22 cellular contexts compared by ENCODE assay signal in the genomic region with DNA sequence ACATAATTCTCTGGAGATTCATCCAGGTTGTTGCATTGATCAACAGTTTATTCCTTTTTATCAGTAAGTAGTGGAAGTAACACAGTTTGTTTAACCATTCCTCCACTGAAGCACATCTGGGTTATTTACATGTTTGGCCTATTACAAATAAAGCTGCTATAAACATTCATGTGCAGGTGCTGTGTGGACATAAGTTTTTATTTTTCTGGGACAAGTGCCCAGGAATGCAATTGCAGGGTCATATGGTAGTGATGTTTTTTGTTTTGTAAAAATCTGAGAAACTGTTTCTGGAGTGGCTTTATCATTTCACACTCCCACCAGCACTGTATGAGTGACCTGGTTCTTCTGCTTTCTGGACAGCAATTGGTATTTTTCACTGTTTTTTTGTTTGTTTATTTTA.
DNase-seq lines count a peak whose midpoint lies in the region; ATAC-seq, FAIRE-seq and TF ChIP-seq lines count a peak whose summit lies in the region.
"Had no signal": no experiment of that assay in that cellular context is flagged by ENCODE, and none has a peak within 500 bp of the region (broad histone marks: within the 10 kb centered on the region; RNA-seq: fewer than 3 reads in every experiment).

No MANE protein-coding gene starts in this region.

- no peaks in the 10 kb centered on the region for H3K27me3 ChIP-seq in adipocyte (replicated peaks; ENCODE audit: control insufficient read depth, insufficient read depth, low read length)
- no peaks in the 10 kb centered on the region for H3K27me3 ChIP-seq in endothelial cell of umbilical vein (ENCODE audit: control insufficient read depth in 2 of 2, insufficient read depth in 2 of 2, low read length in 2 of 2)

- no peaks in the 10 kb centered on the region for H4K20me1 ChIP-seq in endothelial cell of umbilical vein (replicated peaks; ENCODE audit: control insufficient read depth, extremely low read depth, insufficient read depth, low read length)

- no peak overlapping the region for H3K9ac ChIP-seq in adipocyte (ENCODE audit: low read length)
- H3K9ac ChIP-seq in endothelial cell of umbilical vein (replicated peaks; ENCODE audit: extremely low read depth, insufficient read depth, low read length): no peak overlapping the region

- H3K36me3 ChIP-seq in adipocyte (ENCODE audit: control insufficient read depth, insufficient read depth, low read length, severe bottlenecking): no peaks in the 10 kb centered on the region
- H3K36me3 ChIP-seq in endothelial cell of umbilical vein (ENCODE audit: control insufficient read depth in 2 of 2, extremely low read depth in 1 of 2, insufficient read depth in 2 of 2, low read length in 2 of 2): no peaks in the 10 kb centered on the region
- H3K36me3 ChIP-seq: HAP-1 had no signal

- H3K4me3 Mint-ChIP-seq in nephron (no peak overlapping the region), chondrocyte (ENCODE audit: unreplicated experiment) (no peak overlapping the region)
- no peak overlapping the region for H3K4me3 Mint-ChIP-seq in activated naive CD8-positive, alpha-beta T cell treated with anti-CD3 and anti-CD28 coated beads, Interleukin-2, amount 50 U/mL, for 24 hours
- no peak overlapping the region for H3K4me3 Mint-ChIP-seq in activated CD4-positive, alpha-beta T cell treated with anti-CD3 and anti-CD28 coated beads, Interleukin-2, amount 10 ng/mL, durations not matched to agents 7 days and 5 days
- H3K4me3 Mint-ChIP-seq: CD14-positive monocyte; CD8-positive, alpha-beta T cell; HFFc6 had no signal

- H3K9me3 Mint-ChIP-seq in nephron: peaks cover 4% of the 10 kb centered on the region
- peaks cover 3% of the 10 kb centered on the region for H3K9me3 Mint-ChIP-seq in chondrocyte (ENCODE audit: low read depth)
- peaks cover 4% of the 10 kb centered on the region for H3K9me3 Mint-ChIP-seq in activated naive CD8-positive, alpha-beta T cell treated with anti-CD3 and anti-CD28 coated beads, Interleukin-2, amount 50 U/mL, for 24 hours
- no peaks in the 10 kb centered on the region for H3K9me3 Mint-ChIP-seq in activated CD4-positive, alpha-beta T cell treated with anti-CD3 and anti-CD28 coated beads, Interleukin-2, amount 10 ng/mL, durations not matched to agents 7 days and 5 days
- H3K9me3 Mint-ChIP-seq: CD8-positive, alpha-beta T cell had no signal

- no peaks in the 10 kb centered on the region for H3K9me3 ChIP-seq in adipocyte (ENCODE audit: control insufficient read depth, low read length)
- no peaks in the 10 kb centered on the region for H3K9me3 ChIP-seq in endothelial cell of umbilical vein (replicated peaks; ENCODE audit: control insufficient read depth, insufficient read depth, low read length)
- H3K9me3 ChIP-seq: HAP-1 had no signal

- H3K9me1 ChIP-seq in endothelial cell of umbilical vein (replicated peaks; ENCODE audit: control insufficient read depth, extremely low read depth, insufficient read depth, low read length): no peaks in the 10 kb centered on the region

- dilution Hi-C loops in endothelial cell of umbilical vein (cut with MboI; ENCODE audit: extremely low pct_ligation_motif_present, low sequenced_read_pairs): no loop called here

- no peak overlapping the region for H3K4me2 ChIP-seq in endothelial cell of umbilical vein (ENCODE audit: insufficient read depth, low read length)

- no peak for TF ChIP-seq POLR2A in endothelial cell of umbilical vein (IDR thresholded peaks at IDR 0.05; ENCODE audit: low read depth, low read length)

- no peak for FAIRE-seq in endothelial cell of umbilical vein (lab: Jason Lieb, UNC)
- FAIRE-seq: A204.1, D721Med, G401.6, GM12892, H1, HepG2, HTR-8/SVneo had no signal

- no peak overlapping the region for H3K27ac ChIP-seq in endothelial cell of umbilical vein (ENCODE audit: insufficient read depth, low read depth, low read length)

- H3K4me1 ChIP-seq in adipocyte (ENCODE audit: control insufficient read depth, insufficient read depth, low read length) (no peaks in the 10 kb centered on the region), endothelial cell of umbilical vein (ENCODE audit: control insufficient read depth, extremely low read depth, insufficient read depth, low read length) (no peaks in the 10 kb centered on the region)
- H3K4me1 ChIP-seq: HAP-1 had no signal

- CTCF ChIA-PET in endothelial cell of umbilical vein (lab: Charles Lee): no interaction called here
- CTCF ChIA-PET in activated CD4-positive, alpha-beta T cell treated with anti-CD3 and anti-CD28 coated beads, Interleukin-2, amount 10 ng/mL, durations not matched to agents 7 days and 5 days (lab: Charles Lee): no interaction called here

- H2AFZ ChIP-seq in endothelial cell of umbilical vein (ENCODE audit: low read depth, low read length): no peak overlapping the region

- ATAC-seq in activated naive CD8-positive, alpha-beta T cell treated with anti-CD3 and anti-CD28 coated beads, Interleukin-2, amount 50 U/mL, for 24 hours: no peak
- ATAC-seq: CD8-positive, alpha-beta T cell; HepG2 had no signal

- no peaks in the 10 kb centered on the region for H3K36me3 Mint-ChIP-seq in nephron (ENCODE audit: low read depth)
- no peaks in the 10 kb centered on the region for H3K36me3 Mint-ChIP-seq in chondrocyte (ENCODE audit: low read depth)
- no peaks in the 10 kb centered on the region for H3K36me3 Mint-ChIP-seq in activated naive CD8-positive, alpha-beta T cell treated with anti-CD3 and anti-CD28 coated beads, Interleukin-2, amount 50 U/mL, for 24 hours (ENCODE audit: low read depth)
- no peaks in the 10 kb centered on the region for H3K36me3 Mint-ChIP-seq in activated CD4-positive, alpha-beta T cell treated with anti-CD3 and anti-CD28 coated beads, Interleukin-2, amount 10 ng/mL, durations not matched to agents 7 days and 5 days (ENCODE audit: low read depth)
- H3K36me3 Mint-ChIP-seq: CD14-positive monocyte; CD8-positive, alpha-beta T cell had no signal

- no peak overlapping the region for H3K4me3 ChIP-seq in HFF-Myc (replicated peaks; ENCODE audit: low read depth, low read length)
- no peak overlapping the region for H3K4me3 ChIP-seq in adipocyte (ENCODE audit: low read length)
- H3K4me3 ChIP-seq in endothelial cell of umbilical vein (replicated peaks in 1 of 3; ENCODE audit: insufficient read depth in 1 of 3, low read depth in 1 of 3, low read length in 3 of 3): no peak overlapping the region
- H3K4me3 ChIP-seq: HAP-1 had no signal

- H3K27ac Mint-ChIP-seq in nephron (peak overlapping the region in 2 of 3 experiments; percentile 16 to 31), chondrocyte (ENCODE audit: unreplicated experiment) (no peak overlapping the region)
- no peak overlapping the region for H3K27ac Mint-ChIP-seq in activated naive CD8-positive, alpha-beta T cell treated with anti-CD3 and anti-CD28 coated beads, Interleukin-2, amount 50 U/mL, for 24 hours
- H3K27ac Mint-ChIP-seq in activated CD4-positive, alpha-beta T cell treated with anti-CD3 and anti-CD28 coated beads, Interleukin-2, amount 10 ng/mL, durations not matched to agents 7 days and 5 days: no peak overlapping the region
- H3K27ac Mint-ChIP-seq: CD14-positive monocyte; CD8-positive, alpha-beta T cell; HFFc6 had no signal

- POLR2A ChIA-PET in endothelial cell of umbilical vein (lab: Charles Lee): no interaction called here
- POLR2A ChIA-PET in activated CD4-positive, alpha-beta T cell treated with anti-CD3 and anti-CD28 coated beads, Interleukin-2, amount 10 ng/mL, durations not matched to agents 7 days and 5 days (lab: Charles Lee): no interaction called here

- no peaks in the 10 kb centered on the region for H3K79me2 ChIP-seq in endothelial cell of umbilical vein (ENCODE audit: control insufficient read depth, insufficient read depth, low read length)

- TF ChIP-seq CTCF in HFF-Myc (IDR thresholded peaks at IDR 0.05; ENCODE audit: low read depth, low read length, missing control alignments) (no peak), endothelial cell of umbilical vein (IDR thresholded peaks at IDR 0.05; ENCODE audit: extremely low read depth in 1 of 2, insufficient read depth in 1 of 2, low read depth in 1 of 2, low read length in 2 of 2) (no peak), nephron (IDR thresholded peaks at IDR 0.05; ENCODE audit: unreplicated experiment in 3 of 3) (no peak), chondrocyte (IDR thresholded peaks at IDR 0.05) (no peak)

- intact Hi-C loops in endothelial cell of umbilical vein (cut with micrococcal nuclease): no loop called here

- H3K4me1 Mint-ChIP-seq in nephron: peaks cover 6% of the 10 kb centered on the region
- no peaks in the 10 kb centered on the region for H3K4me1 Mint-ChIP-seq in chondrocyte (ENCODE audit: low read depth)
- no peaks in the 10 kb centered on the region for H3K4me1 Mint-ChIP-seq in activated naive CD8-positive, alpha-beta T cell treated with anti-CD3 and anti-CD28 coated beads, Interleukin-2, amount 50 U/mL, for 24 hours
- no peaks in the 10 kb centered on the region for H3K4me1 Mint-ChIP-seq in activated CD4-positive, alpha-beta T cell treated with anti-CD3 and anti-CD28 coated beads, Interleukin-2, amount 10 ng/mL, durations not matched to agents 7 days and 5 days
- H3K4me1 Mint-ChIP-seq: CD14-positive monocyte had no signal

- no TSS peak for BruUV-seq in endothelial cell of umbilical vein (replicated peaks; lab: Mats Ljungman, UMichigan)

- no peaks in the 10 kb centered on the region for H3K27me3 Mint-ChIP-seq in nephron (ENCODE audit: low read depth)
- H3K27me3 Mint-ChIP-seq in chondrocyte (ENCODE audit: low read depth): no peaks in the 10 kb centered on the region
- H3K27me3 Mint-ChIP-seq in activated naive CD8-positive, alpha-beta T cell treated with anti-CD3 and anti-CD28 coated beads, Interleukin-2, amount 50 U/mL, for 24 hours: no peaks in the 10 kb centered on the region
- H3K27me3 Mint-ChIP-seq in activated CD4-positive, alpha-beta T cell treated with anti-CD3 and anti-CD28 coated beads, Interleukin-2, amount 10 ng/mL, durations not matched to agents 7 days and 5 days: no peaks in the 10 kb centered on the region

- peak; percentile 16 for DNase-seq in HFF-Myc (ENCODE audit: extremely low read depth, low read depth)
- DNase-seq in adipocyte (ENCODE audit: low read depth): peak; percentile 8
- peak; percentile 53 for DNase-seq in endothelial cell of umbilical vein (ENCODE audit: low read depth, low spot score)
- no peak for DNase-seq in chondrocyte (ENCODE audit: low spot score)
- no peak for DNase-seq in activated naive CD8-positive, alpha-beta T cell treated with anti-CD3 and anti-CD28 coated beads, Interleukin-2, amount 50 U/mL, for 24 hours
- DNase-seq in activated CD4-positive, alpha-beta T cell treated with anti-CD3 and anti-CD28 coated beads, Interleukin-2, amount 10 ng/mL, durations not matched to agents 7 days and 5 days: no peak
- DNase-seq: CD8-positive, alpha-beta T cell; COR-L47; DMS153; DMS79 treated with DMSO at 0.1 percent for 48 hours; EL; HFFc6 had no signal

TF ChIP-seq in endothelial cell of umbilical vein, 7 proteins besides CTCF, POLR2A, EP300 and RAD21 (continues in another document):
- no peak for TF ChIP-seq POLR2AphosphoS5 (IDR thresholded peaks at IDR 0.05; ENCODE audit: insufficient read depth, low read depth, low read length)
- no peak for TF ChIP-seq JUN (IDR thresholded peaks at IDR 0.05; ENCODE audit: borderline replicate concordance, insufficient read depth, insufficient read length, low read depth)
- TF ChIP-seq, protein P1, sequence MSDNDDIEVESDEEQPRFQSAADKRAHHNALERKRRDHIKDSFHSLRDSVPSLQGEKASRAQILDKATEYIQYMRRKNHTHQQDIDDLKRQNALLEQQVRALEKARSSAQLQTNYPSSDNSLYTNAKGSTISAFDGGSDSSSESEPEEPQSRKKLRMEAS (IDR thresholded peaks at IDR 0.05; ENCODE audit: insufficient read depth, insufficient read length): no peak

Comparison
In these comparisons a context has a peak if more than half of its experiments do, and no peak if none do; other contexts are left out.
1. DNase-seq: peak in HFF-Myc (single experiment), adipocyte (single experiment) and endothelial cell of umbilical vein (single experiment); none in chondrocyte (single experiment), activated naive CD8-positive, alpha-beta T cell treated with anti-CD3 and anti-CD28 coated beads, Interleukin-2, amount 50 U/mL, for 24 hours (single experiment) and activated CD4-positive, alpha-beta T cell treated with anti-CD3 and anti-CD28 coated beads, Interleukin-2, amount 10 ng/mL, durations not matched to agents 7 days and 5 days (single experiment).
2. H3K27ac Mint-ChIP-seq: peak in nephron (2 of 3); none in chondrocyte (single experiment), activated naive CD8-positive, alpha-beta T cell treated with anti-CD3 and anti-CD28 coated beads, Interleukin-2, amount 50 U/mL, for 24 hours (single experiment) and activated CD4-positive, alpha-beta T cell treated with anti-CD3 and anti-CD28 coated beads, Interleukin-2, amount 10 ng/mL, durations not matched to agents 7 days and 5 days (single experiment).